Comparison of ENCODE assay signal across 18 cellular contexts in genomic region chr15:90912770-90913075, GRCh38. TPM values are rescaled to one million over a fixed set of nuclear protein-coding genes. Genes with fewer than 3 reads are reported as not detected.
DNase-seq lines count a peak whose midpoint lies in the region; ATAC-seq and TF ChIP-seq lines count a peak whose summit lies in the region.
"Had no signal": no experiment of that assay in that cellular context is flagged by ENCODE, and none has a peak within 500 bp of the region (broad histone marks: within the 10 kb centered on the region; RNA-seq: fewer than 3 reads in every experiment).

No MANE protein-coding gene starts in this region.

- no peaks in the 10 kb centered on the region for H3K9me3 Mint-ChIP-seq in activated T-helper 1 cell treated with anti-CD3 and anti-CD28 coated beads, Interleukin-12 subunit alpha, Interleukin-12 subunit beta, Interleukin-2, Interleukin-4 antibody, amounts not matched to agents 30 ng/mL and 10 ng/mL and 1 ng/mL, durations not matched to agents 14 hours and 24 hours and 36 hours
- no peaks in the 10 kb centered on the region for H3K9me3 Mint-ChIP-seq in activated naive CD8-positive, alpha-beta T cell treated with anti-CD3 and anti-CD28 coated beads for 36 hours
- H3K9me3 Mint-ChIP-seq: CD4-positive, alpha-beta memory T cell had no signal

- H3K27ac ChIP-seq in left ventricle myocardium inferior (replicated peaks) (no peak overlapping the region), neutrophil (peak overlapping the region; percentile 94)
- H3K27ac ChIP-seq: 22Rv1, A549, C4-2B had no signal

- TF ChIP-seq CTCF in left ventricle myocardium inferior (IDR thresholded peaks at IDR 0.05; ENCODE audit: borderline replicate concordance), result no peak
- TF ChIP-seq CTCF in neutrophil (IDR thresholded peaks at IDR 0.05), result no peak

- H3K36me3 Mint-ChIP-seq in activated T-helper 1 cell treated with anti-CD3 and anti-CD28 coated beads, Interleukin-12 subunit alpha, Interleukin-12 subunit beta, Interleukin-2, Interleukin-4 antibody, amounts not matched to agents 30 ng/mL and 10 ng/mL and 1 ng/mL, durations not matched to agents 14 hours and 24 hours and 36 hours (ENCODE audit: low read depth), result peaks cover 50% of the 10 kb centered on the region
- H3K36me3 Mint-ChIP-seq in activated naive CD8-positive, alpha-beta T cell treated with anti-CD3 and anti-CD28 coated beads for 36 hours, result peaks cover 9% of the 10 kb centered on the region

- peaks cover 4% of the 10 kb centered on the region for H3K4me1 Mint-ChIP-seq in activated T-helper 1 cell treated with anti-CD3 and anti-CD28 coated beads, Interleukin-12 subunit alpha, Interleukin-12 subunit beta, Interleukin-2, Interleukin-4 antibody, amounts not matched to agents 30 ng/mL and 10 ng/mL and 1 ng/mL, durations not matched to agents 14 hours and 24 hours and 36 hours (ENCODE audit: low read depth)
- H3K4me1 Mint-ChIP-seq in activated naive CD8-positive, alpha-beta T cell treated with anti-CD3 and anti-CD28 coated beads for 36 hours, result no peaks in the 10 kb centered on the region

- peak; percentile 12 for DNase-seq in left cardiac atrium
- DNase-seq in left ventricle myocardium inferior, result no peak
- DNase-seq in activated T-helper 1 cell treated with anti-CD3 and anti-CD28 coated beads, Interleukin-12 subunit alpha, Interleukin-12 subunit beta, Interleukin-2, Interleukin-4 antibody, amounts not matched to agents 30 ng/mL and 10 ng/mL and 1 ng/mL, durations not matched to agents 14 hours and 24 hours and 36 hours (ENCODE audit: low spot score), result no peak
- DNase-seq in NCI-H748 (lab: John Stamatoyannopoulos, UW; ENCODE audit: unreplicated experiment), result no peak
- DNase-seq in anterior cingulate cortex (lab: John Stamatoyannopoulos, UW), result no peak
- DNase-seq in activated naive CD8-positive, alpha-beta T cell treated with anti-CD3 and anti-CD28 coated beads for 36 hours, result no peak
- DNase-seq: AML-193; Calu3; CD4-positive, alpha-beta memory T cell; DMS79 treated with DMSO at 0.1 percent for 48 hours; GF-D8; GOT3; H7 had no signal

- intact Hi-C loops in left cardiac atrium (cut with DNase I) (no loop called here), left ventricle myocardium inferior (cut with micrococcal nuclease) (no loop called here)
- intact Hi-C loops in activated T-helper 1 cell treated with anti-CD3 and anti-CD28 coated beads, Interleukin-12 subunit alpha, Interleukin-12 subunit beta, Interleukin-2, Interleukin-4 antibody, amounts not matched to agents 30 ng/mL and 10 ng/mL and 1 ng/mL, durations not matched to agents 14 hours and 24 hours and 36 hours (cut with micrococcal nuclease), result no loop called here

- ATAC-seq in left cardiac atrium, result no peak
- ATAC-seq: A549, HCT116 had no signal

- H3K4me3 Mint-ChIP-seq in activated T-helper 1 cell treated with anti-CD3 and anti-CD28 coated beads, Interleukin-12 subunit alpha, Interleukin-12 subunit beta, Interleukin-2, Interleukin-4 antibody, amounts not matched to agents 30 ng/mL and 10 ng/mL and 1 ng/mL, durations not matched to agents 14 hours and 24 hours and 36 hours, result no peak overlapping the region
- no peak overlapping the region for H3K4me3 Mint-ChIP-seq in activated naive CD8-positive, alpha-beta T cell treated with anti-CD3 and anti-CD28 coated beads for 36 hours
- H3K4me3 Mint-ChIP-seq: CD4-positive, alpha-beta memory T cell had no signal

- H3K9me3 ChIP-seq in left ventricle myocardium inferior (replicated peaks) (no peaks in the 10 kb centered on the region), neutrophil (no peaks in the 10 kb centered on the region)
- H3K9me3 ChIP-seq: A549 had no signal

- H3K36me3 ChIP-seq in left ventricle myocardium inferior (peaks cover 93% of the 10 kb centered on the region), neutrophil (peaks cover 70% of the 10 kb centered on the region)

- peak overlapping the region; percentile 34 for H3K27ac Mint-ChIP-seq in activated T-helper 1 cell treated with anti-CD3 and anti-CD28 coated beads, Interleukin-12 subunit alpha, Interleukin-12 subunit beta, Interleukin-2, Interleukin-4 antibody, amounts not matched to agents 30 ng/mL and 10 ng/mL and 1 ng/mL, durations not matched to agents 14 hours and 24 hours and 36 hours
- H3K27ac Mint-ChIP-seq in activated naive CD8-positive, alpha-beta T cell treated with anti-CD3 and anti-CD28 coated beads for 36 hours, result no peak overlapping the region
- H3K27ac Mint-ChIP-seq: CD4-positive, alpha-beta memory T cell had no signal

- H3K4me3 ChIP-seq in left ventricle myocardium inferior (no peak overlapping the region), neutrophil (ENCODE audit: low read depth in 1 of 2, low read length in 1 of 2) (peak overlapping the region in 1 of 2 experiments; percentile 72)
- H3K4me3 ChIP-seq: A549 had no signal

- H3K27me3 Mint-ChIP-seq in activated T-helper 1 cell treated with anti-CD3 and anti-CD28 coated beads, Interleukin-12 subunit alpha, Interleukin-12 subunit beta, Interleukin-2, Interleukin-4 antibody, amounts not matched to agents 30 ng/mL and 10 ng/mL and 1 ng/mL, durations not matched to agents 14 hours and 24 hours and 36 hours (ENCODE audit: insufficient read depth), result no peaks in the 10 kb centered on the region
- no peaks in the 10 kb centered on the region for H3K27me3 Mint-ChIP-seq in activated naive CD8-positive, alpha-beta T cell treated with anti-CD3 and anti-CD28 coated beads for 36 hours
- H3K27me3 Mint-ChIP-seq: CD4-positive, alpha-beta memory T cell had no signal

- H3K27me3 ChIP-seq in left ventricle myocardium inferior (ENCODE audit: low read depth), result no peaks in the 10 kb centered on the region
- H3K27me3 ChIP-seq in neutrophil, result no peaks in the 10 kb centered on the region

- peaks cover 58% of the 10 kb centered on the region for H3K4me1 ChIP-seq in left ventricle myocardium inferior
- H3K4me1 ChIP-seq in neutrophil (ENCODE audit: control insufficient read depth in 1 of 2, insufficient read depth in 1 of 2, low read depth in 1 of 2, low read length in 1 of 2), result peaks cover 78% of the 10 kb centered on the region in 2 experiments
- H3K4me1 ChIP-seq: A549 had no signal

RNA-seq across cellular contexts. Expression of gene MAN2A2, which starts 9.6 kb away (rescaled TPM):
- total RNA-seq in left cardiac atrium, result 10 to 100 TPM; 79.3 to 83.2 TPM
- 95.4 TPM for total RNA-seq in left ventricle myocardium inferior
- 228 and 239 TPM in 2 replicates for total RNA-seq in activated T-helper 1 cell treated with anti-CD3 and anti-CD28 coated beads, Interleukin-12 subunit alpha, Interleukin-12 subunit beta, Interleukin-2, Interleukin-4 antibody, amounts not matched to agents 30 ng/mL and 10 ng/mL and 1 ng/mL, durations not matched to agents 14 hours and 24 hours and 36 hours
- 10 to 100 TPM; 69.1 to 74.1 TPM for total RNA-seq in activated naive CD8-positive, alpha-beta T cell treated with anti-CD3 and anti-CD28 coated beads for 36 hours

RNA-seq across cellular contexts. Expression of gene HDDC3, which starts 19.6 kb away (rescaled TPM):
- total RNA-seq in left cardiac atrium (10 to 100 TPM; 12.2 to 17.1 TPM), left ventricle myocardium inferior (12.7 TPM)
- total RNA-seq in activated T-helper 1 cell treated with anti-CD3 and anti-CD28 coated beads, Interleukin-12 subunit alpha, Interleukin-12 subunit beta, Interleukin-2, Interleukin-4 antibody, amounts not matched to agents 30 ng/mL and 10 ng/mL and 1 ng/mL, durations not matched to agents 14 hours and 24 hours and 36 hours, result 38.8 and 39.0 TPM in 2 replicates
- total RNA-seq in activated naive CD8-positive, alpha-beta T cell treated with anti-CD3 and anti-CD28 coated beads for 36 hours, result 10 to 100 TPM; 38.4 to 44.3 TPM

RNA-seq across cellular contexts. Expression of gene UNC45A, which starts 22.4 kb away (rescaled TPM):
- 10 to 100 TPM; 27.3 to 29.5 TPM for total RNA-seq in left cardiac atrium
- 21.9 TPM for total RNA-seq in left ventricle myocardium inferior
- total RNA-seq in activated T-helper 1 cell treated with anti-CD3 and anti-CD28 coated beads, Interleukin-12 subunit alpha, Interleukin-12 subunit beta, Interleukin-2, Interleukin-4 antibody, amounts not matched to agents 30 ng/mL and 10 ng/mL and 1 ng/mL, durations not matched to agents 14 hours and 24 hours and 36 hours, result 60.5 and 68.6 TPM in 2 replicates
- total RNA-seq in activated naive CD8-positive, alpha-beta T cell treated with anti-CD3 and anti-CD28 coated beads for 36 hours, result 10 to 100 TPM; 62.7 to 65.5 TPM

RNA-seq across cellular contexts. Expression of gene FES, which starts 28.4 kb away (rescaled TPM):
- total RNA-seq in left cardiac atrium, result 10 to 100 TPM; 26.9 to 29.2 TPM
- 11.9 TPM for total RNA-seq in left ventricle myocardium inferior
- 45.4 and 57.1 TPM in 2 replicates for total RNA-seq in activated T-helper 1 cell treated with anti-CD3 and anti-CD28 coated beads, Interleukin-12 subunit alpha, Interleukin-12 subunit beta, Interleukin-2, Interleukin-4 antibody, amounts not matched to agents 30 ng/mL and 10 ng/mL and 1 ng/mL, durations not matched to agents 14 hours and 24 hours and 36 hours
- 1 to 10 TPM; 2.1 to 2.5 TPM for total RNA-seq in activated naive CD8-positive, alpha-beta T cell treated with anti-CD3 and anti-CD28 coated beads for 36 hours

RNA-seq across cellular contexts. Expression of gene RCCD1, which starts 42.0 kb away (rescaled TPM):
- total RNA-seq in left cardiac atrium, result 10 to 100 TPM in 1 of 2 donors, 1 to 10 TPM in 1; 8.4 to 10.6 TPM
- 10.9 TPM for total RNA-seq in left ventricle myocardium inferior
- 26.4 and 27.2 TPM in 2 replicates for total RNA-seq in activated T-helper 1 cell treated with anti-CD3 and anti-CD28 coated beads, Interleukin-12 subunit alpha, Interleukin-12 subunit beta, Interleukin-2, Interleukin-4 antibody, amounts not matched to agents 30 ng/mL and 10 ng/mL and 1 ng/mL, durations not matched to agents 14 hours and 24 hours and 36 hours
- 10 to 100 TPM; 23.3 to 23.6 TPM for total RNA-seq in activated naive CD8-positive, alpha-beta T cell treated with anti-CD3 and anti-CD28 coated beads for 36 hours
